9 cellular contexts compared by ENCODE assay signal in the genomic region with DNA sequence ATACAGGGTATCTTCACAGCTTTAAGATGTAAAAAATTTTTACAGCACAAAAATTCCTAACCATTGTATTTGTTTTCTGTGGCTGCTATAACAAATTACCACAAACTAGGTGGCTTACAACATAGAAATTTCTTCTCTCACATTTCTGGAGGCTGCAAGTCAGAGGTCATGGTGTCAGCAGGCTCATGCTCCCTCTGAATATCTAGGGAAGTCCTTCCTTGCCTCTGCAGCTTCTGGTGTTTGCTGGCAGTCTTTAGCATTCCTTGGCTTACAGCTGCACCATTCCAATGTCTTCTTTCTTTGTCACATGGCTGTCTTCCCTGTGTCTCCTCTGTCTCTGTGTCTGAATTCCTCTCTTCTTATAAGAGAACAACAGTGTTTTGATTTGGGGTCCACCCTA.
"Had no signal": no experiment of that assay in that cellular context is flagged by ENCODE, and none has a peak within 500 bp of the region (broad histone marks: within the 10 kb centered on the region; RNA-seq: fewer than 3 reads in every experiment).

No MANE protein-coding gene starts in this region.

- FAIRE-seq: HepG2, HTR-8/SVneo, K562 had no signal

- H3K36me3 Mint-ChIP-seq: IgD-negative memory B cell had no signal

- H3K4me3 Mint-ChIP-seq: IgD-negative memory B cell had no signal

- H3K27me3 Mint-ChIP-seq: IgD-negative memory B cell had no signal

- H3K4me2 ChIP-seq: KMS-11 had no signal

- H3K4me1 Mint-ChIP-seq: IgD-negative memory B cell had no signal

- H3K27ac ChIP-seq: HL-60, KMS-11 had no signal

- DNase-seq: IMR-90, KBM-7, KG1 had no signal

- H3K4me3 ChIP-seq: K562 had no signal

- ATAC-seq: HepG2, K562 had no signal

- H3K9ac ChIP-seq: KMS-11 had no signal

- H3K27ac Mint-ChIP-seq: IgD-negative memory B cell had no signal
